ENCODE assay signal across 8 cellular contexts in the genomic region with DNA sequence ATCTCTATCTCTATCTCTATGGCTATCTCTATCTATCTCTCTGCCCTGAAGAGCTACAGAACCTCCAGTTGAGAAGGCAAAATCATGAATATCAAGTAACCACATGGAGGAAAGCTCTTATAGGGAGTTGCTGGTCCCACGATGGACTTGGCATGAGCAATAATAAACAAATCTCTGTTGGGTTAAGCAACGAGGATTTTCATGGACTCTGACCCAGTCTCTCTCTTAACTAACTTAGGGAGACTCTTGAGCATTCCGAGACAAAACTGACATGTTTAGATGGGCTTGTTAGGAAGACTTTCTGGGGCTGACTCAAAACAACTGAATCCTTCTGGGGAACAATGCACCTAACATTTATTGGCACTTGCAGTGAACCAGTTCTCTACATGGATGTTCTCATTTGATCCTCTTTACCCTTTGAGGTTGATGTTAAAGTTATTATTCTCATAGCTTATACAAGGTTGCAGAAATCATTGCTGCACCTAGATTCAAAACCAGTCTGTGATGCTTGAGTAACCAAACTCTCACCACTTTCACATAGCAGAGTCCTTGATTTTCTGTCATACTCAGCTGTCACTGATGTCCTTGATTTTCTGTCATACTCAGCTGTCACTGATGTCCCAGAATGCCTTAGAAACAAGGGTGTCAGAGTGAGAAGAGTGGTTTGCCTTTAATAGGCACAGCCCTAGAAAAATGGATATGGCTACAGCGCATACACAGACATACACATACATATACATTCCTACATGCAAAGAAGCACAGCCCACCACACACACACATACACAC.
"Had no signal": no experiment of that assay in that cellular context is flagged by ENCODE, and none has a peak within 500 bp of the region (broad histone marks: within the 10 kb centered on the region; RNA-seq: fewer than 3 reads in every experiment).

No MANE protein-coding gene starts in this region.

- H3K4me2 ChIP-seq: GM23338 had no signal

- H3K4me3 Mint-ChIP-seq: GM23338, H9 had no signal

- H3K4me3 ChIP-seq: GM23338, K562 had no signal

- H3K27ac Mint-ChIP-seq: GM23338, H9 had no signal

- H3K4me1 Mint-ChIP-seq: GM23338, H9 had no signal

- FAIRE-seq: H1, H54, HTR-8/SVneo, K562 had no signal

- H3K9me3 Mint-ChIP-seq: GM23338, H9 had no signal

- H2AFZ ChIP-seq: GM23338 had no signal

- DNase-seq: H9, HCEC 1CT, IMR-90 had no signal

- ATAC-seq: GM23338, K562 had no signal
